ENCODE assay signal across 16 cellular contexts in genomic region chr14:63901434-63902085, GRCh38. TPM values are rescaled to one million over a fixed set of nuclear protein-coding genes. Genes with fewer than 3 reads are reported as not detected.
DNase-seq lines count a peak whose midpoint lies in the region; ATAC-seq and TF ChIP-seq lines count a peak whose summit lies in the region.
"Had no signal": no experiment of that assay in that cellular context is flagged by ENCODE, and none has a peak within 500 bp of the region (broad histone marks: within the 10 kb centered on the region; RNA-seq: fewer than 3 reads in every experiment).

No MANE protein-coding gene starts in this region.

- no peak for TF ChIP-seq CTCF in endodermal cell (conservative IDR thresholded peaks at IDR 0.05)

- H3K4me2 ChIP-seq in GM23248 (ENCODE audit: unreplicated experiment), result no peak overlapping the region

- H3K36me3 ChIP-seq in GM23248 (ENCODE audit: low read depth), result no peaks in the 10 kb centered on the region
- H3K36me3 ChIP-seq in endodermal cell (ENCODE audit: control insufficient read depth, insufficient read depth, low read length), result no peaks in the 10 kb centered on the region
- H3K36me3 ChIP-seq: ascending aorta, upper lobe of left lung had no signal

- H3K27me3 ChIP-seq in GM23248 (replicated peaks; ENCODE audit: insufficient read depth) (no peaks in the 10 kb centered on the region), endodermal cell (ENCODE audit: control insufficient read depth, insufficient read depth, low read length, poor library complexity, severe bottlenecking) (no peaks in the 10 kb centered on the region)
- H3K27me3 ChIP-seq: ascending aorta, foreskin keratinocyte, upper lobe of left lung had no signal

- H3K36me3 Mint-ChIP-seq in effector memory CD8-positive, alpha-beta T cell (ENCODE audit: insufficient read depth), result peaks cover 4% of the 10 kb centered on the region
- no peaks in the 10 kb centered on the region for H3K36me3 Mint-ChIP-seq in endodermal cell (ENCODE audit: low read depth)

- WGBS in GM23248 (ENCODE audit: low coverage in 1 of 2, low lambda C conversion rate in 2 of 2, missing lambda C conversion rate in 2 of 2), 2 experiments, result 75 to 86% methylated on average over 5 of the region's 5 CpGs
- WGBS in endodermal cell (ENCODE audit: insufficient coverage in 1 of 2, insufficient read length in 1 of 2), 2 experiments, result 96 to 100% methylated on average over 3 to 5 of the region's 5 CpGs

- H3K9ac ChIP-seq in GM23248, result no peak overlapping the region
- no peak overlapping the region for H3K9ac ChIP-seq in endodermal cell (ENCODE audit: extremely low read depth, low read length, poor library complexity, severe bottlenecking)

- ATAC-seq in effector memory CD8-positive, alpha-beta T cell (replicated peaks), result peak; percentile 62
- no peak for ATAC-seq in GM18870 (IDR thresholded peaks at IDR 0.05; ENCODE audit: unreplicated experiment)
- ATAC-seq: foreskin keratinocyte, T-cell had no signal

- H3K4me3 Mint-ChIP-seq in effector memory CD8-positive, alpha-beta T cell, result peak overlapping the region; percentile 18 to 37
- no peak overlapping the region for H3K4me3 Mint-ChIP-seq in endodermal cell
- H3K4me3 Mint-ChIP-seq: T-cell had no signal

- H3K27ac ChIP-seq in GM23248 (no peak overlapping the region), endodermal cell (ENCODE audit: low read depth, low read length) (no peak overlapping the region)
- H3K27ac ChIP-seq: ascending aorta, foreskin keratinocyte, psoas muscle had no signal

- no peaks in the 10 kb centered on the region for H3K9me3 ChIP-seq in GM23248 (ENCODE audit: low read depth)
- H3K9me3 ChIP-seq in endodermal cell (ENCODE audit: control insufficient read depth, low read length), result no peaks in the 10 kb centered on the region
- H3K9me3 ChIP-seq: ascending aorta, psoas muscle, upper lobe of left lung had no signal

- no peaks in the 10 kb centered on the region for H3K79me2 ChIP-seq in GM23248 (ENCODE audit: insufficient read depth)

- no peaks in the 10 kb centered on the region for H3K9me2 ChIP-seq in GM23248 (ENCODE audit: insufficient read depth)

- H3K27ac Mint-ChIP-seq in effector memory CD8-positive, alpha-beta T cell, result peak overlapping the region; percentile 61 to 93
- H3K27ac Mint-ChIP-seq in endodermal cell, result no peak overlapping the region

- H3K4me1 ChIP-seq in GM23248 (ENCODE audit: insufficient read depth) (peaks cover 11% of the 10 kb centered on the region), endodermal cell (ENCODE audit: control insufficient read depth, insufficient read depth, low read length) (no peaks in the 10 kb centered on the region)
- H3K4me1 ChIP-seq: foreskin keratinocyte had no signal

- H3K4me3 ChIP-seq in GM23248, result no peak overlapping the region
- no peak overlapping the region for H3K4me3 ChIP-seq in skeletal muscle cell (ENCODE audit: low read depth, low read length)
- no peak overlapping the region for H3K4me3 ChIP-seq in endodermal cell (ENCODE audit: low read length)
- H3K4me3 ChIP-seq: ascending aorta, psoas muscle had no signal

- in situ Hi-C loops in GM23248 (cut with MboI), result no loop called here

- H3F3A ChIP-seq in GM23248 (ENCODE audit: insufficient read depth), result peaks cover 4% of the 10 kb centered on the region; the same call in 1 of the 2 replicates

- no peak overlapping the region for H2AFZ ChIP-seq in GM23248

- H3K4me1 Mint-ChIP-seq in effector memory CD8-positive, alpha-beta T cell (ENCODE audit: low read depth in 2 of 2), result peaks cover 60 to 73% of the 10 kb centered on the region in 2 donors
- H3K4me1 Mint-ChIP-seq in endodermal cell, result no peaks in the 10 kb centered on the region

- H3K27me3 Mint-ChIP-seq in effector memory CD8-positive, alpha-beta T cell, result no peaks in the 10 kb centered on the region
- no peaks in the 10 kb centered on the region for H3K27me3 Mint-ChIP-seq in endodermal cell (ENCODE audit: insufficient read depth)
- H3K27me3 Mint-ChIP-seq: T-cell had no signal

- no peaks in the 10 kb centered on the region for H4K20me1 ChIP-seq in GM23248 (ENCODE audit: insufficient read depth)

- no peaks in the 10 kb centered on the region for H3K9me3 Mint-ChIP-seq in effector memory CD8-positive, alpha-beta T cell
- H3K9me3 Mint-ChIP-seq in endodermal cell, result no peaks in the 10 kb centered on the region
- H3K9me3 Mint-ChIP-seq: T-cell had no signal

- peak; percentile 70 for DNase-seq in GM23248
- peak; percentile 80 for DNase-seq in NOMO-1 treated with DMSO at 0.1 percent for 48 hours (lab: John Stamatoyannopoulos, UW; ENCODE audit: unreplicated experiment)
- peak in 1 of 3 experiments; percentile 2 for DNase-seq in effector memory CD8-positive, alpha-beta T cell
- peak; percentile 60 for DNase-seq in skeletal muscle cell (ENCODE audit: low read depth)
- DNase-seq in cerebellum (ENCODE audit: low spot score), result no peak
- DNase-seq in OCI-M2 (lab: John Stamatoyannopoulos, UW; ENCODE audit: unreplicated experiment), result no peak
- no peak for DNase-seq in endodermal cell
- DNase-seq: DMS79, foreskin keratinocyte, MM.1S, NCI-H526, psoas muscle, upper lobe of left lung had no signal

RNA-seq across cellular contexts. Expression of gene SYNE2, which starts 48.8 kb away (rescaled TPM):
- 3.5 and 4.4 TPM in 2 replicates for total RNA-seq in GM23248 (2014; rRNA removed; shearing (Covaris generic))
- 1.8 and 2.8 TPM in 2 replicates for polyA plus RNA-seq in GM23248 (2016; fragmentation: Nextera tagmentation; extraction: Ambion mirVana)
- total RNA-seq in cerebellum (167 TPM), endodermal cell (10 to 100 TPM; 65.8 to 70.0 TPM)
- polyA plus RNA-seq in endodermal cell (2013, experiment 1 of 2), result 32.8 TPM
- polyA plus RNA-seq in endodermal cell (2013, experiment 2 of 2), result 36.8 TPM

Comparison
In these comparisons a context has a peak if more than half of its experiments do, and no peak if none do; other contexts are left out.
1. DNase-seq: peak in GM23248 (single experiment), NOMO-1 treated with DMSO at 0.1 percent for 48 hours (single experiment) and skeletal muscle cell (single experiment); none in cerebellum (single experiment), OCI-M2 (single experiment) and endodermal cell (single experiment).
2. RNA of gene SYNE2, which starts 48.8 kb away (total RNA-seq): 167 TPM in cerebellum (single experiment) and 65.8 to 70.0 TPM in endodermal cell; 3.5 to 4.4 TPM in GM23248; every median in the first group is over 10 times any median in the second.